In genomic region chr1:181344091-181344490, GRCh38 we compare ENCODE assay signal across 31 cellular contexts.
A peak's percentile ranks its signal among the peaks of the same experiment; 100 is the strongest.
DNase-seq lines count a peak whose midpoint lies in the region; ATAC-seq and TF ChIP-seq lines count a peak whose summit lies in the region.
"Had no signal": no experiment of that assay in that cellular context is flagged by ENCODE, and none has a peak within 500 bp of the region (broad histone marks: within the 10 kb centered on the region; RNA-seq: fewer than 3 reads in every experiment).

No MANE protein-coding gene starts in this region.

- H3K4me3 ChIP-seq in BLaER1 (no peak overlapping the region), epithelial cell of esophagus (ENCODE audit: low read length) (no peak overlapping the region)
- H3K4me3 ChIP-seq: A549, GM12878, HAP-1 had no signal

- H3K27me3 ChIP-seq in BLaER1 = no peaks in the 10 kb centered on the region

- H3K9me3 ChIP-seq in BLaER1 = no peaks in the 10 kb centered on the region
- H3K9me3 ChIP-seq: A549, HAP-1 had no signal

- DNase-seq in RWPE1 (ENCODE audit: low spot score) (peak; percentile 52), epithelial cell of esophagus (ENCODE audit: low read depth) (peak; percentile 77), iPS-NIHi7 (ENCODE audit: extremely low spot score) (no peak)
- no peak for DNase-seq in naive thymus-derived CD8-positive, alpha-beta T cell
- DNase-seq: AML-193; C1 segment of cervical spinal cord; CD8-positive, alpha-beta T cell; DMS 273 treated with DMSO at 0.1 percent for 48 hours; DMS79; EL; GDM1; GOT3; HFFc6; NCI-H1048; NCI-H1417 treated with DMSO at 0.1 percent for 48 hours; NCI-H1694 treated with DMSO at 0.1 percent for 48 hours; NCI-H2081; NCI-H2171 treated with DMSO at 0.1 percent for 48 hours; NCI-H345; NCI-H510A treated with DMSO at 0.1 percent for 48 hours; PC-3; SHP77 had no signal

- no peaks in the 10 kb centered on the region for H3K36me3 ChIP-seq in BLaER1
- H3K36me3 ChIP-seq: HAP-1 had no signal

- peaks cover 9 to 37% (median 20%) of the 10 kb centered on the region in 4 donors for H3K4me1 Mint-ChIP-seq in naive thymus-derived CD8-positive, alpha-beta T cell
- H3K4me1 Mint-ChIP-seq: IgD-negative memory B cell had no signal

- no peaks in the 10 kb centered on the region for H4K20me1 ChIP-seq in BLaER1

- H3K36me3 Mint-ChIP-seq in naive thymus-derived CD8-positive, alpha-beta T cell = peaks cover 0 to 1% (median 0%) of the 10 kb centered on the region in 3 donors
- H3K36me3 Mint-ChIP-seq: CD8-positive, alpha-beta T cell; IgD-negative memory B cell had no signal

- CTCF ChIA-PET in RWPE1 (lab: Yijun Ruan, JAX) = interaction anchor here (0.7 kb wide), 1 partner anchor 15 kb away, joined by 3 read pairs; no protein-coding TSS in a partner anchor

- H3K4me3 Mint-ChIP-seq in naive thymus-derived CD8-positive, alpha-beta T cell = peak overlapping the region in 3 of 10 donors; percentile 7 to 36 (median 20)
- H3K4me3 Mint-ChIP-seq: CD8-positive, alpha-beta T cell; HFFc6; IgD-negative memory B cell had no signal

- H3K9me3 Mint-ChIP-seq in naive thymus-derived CD8-positive, alpha-beta T cell = peaks cover 0 to 3% (median 0%) of the 10 kb centered on the region in 9 donors
- H3K9me3 Mint-ChIP-seq: HFFc6 had no signal

- TF ChIP-seq CTCF in RWPE1 (conservative IDR thresholded peaks at IDR 0.05; ENCODE audit: low read depth) (no peak), epithelial cell of esophagus (IDR thresholded peaks at IDR 0.05; ENCODE audit: insufficient read depth, low read depth, low read length, missing control alignments) (no peak)

- no peak overlapping the region for H3K9ac ChIP-seq in BLaER1
- H3K9ac ChIP-seq: KMS-11 had no signal

- H3K4me1 ChIP-seq in BLaER1 = peaks cover 6% of the 10 kb centered on the region
- H3K4me1 ChIP-seq: A549, HAP-1 had no signal

- POLR2A ChIA-PET in RWPE1 (lab: Yijun Ruan, JAX; ENCODE audit: low non-redundant PET) = no interaction called here
- POLR2A ChIA-PET in naive thymus-derived CD8-positive, alpha-beta T cell (lab: Charles Lee) = no interaction called here

- 0 out of 2 replicates have a peak overlapping the region, but pooled peaks have one; percentile 4 for H3K4me2 ChIP-seq in BLaER1
- H3K4me2 ChIP-seq: A549, KMS-11 had no signal

- ATAC-seq in naive thymus-derived CD8-positive, alpha-beta T cell = no peak
- ATAC-seq in GM21526 (IDR thresholded peaks at IDR 0.05; ENCODE audit: low FRiP score, unreplicated experiment) (no peak), HG03342 (IDR thresholded peaks at IDR 0.05; ENCODE audit: unreplicated experiment) (no peak)
- ATAC-seq: A549; CD8-positive, alpha-beta T cell; GM12878; PC-3 had no signal

- peak overlapping the region in 6 of 10 donors; percentile 9 to 83 (median 50) for H3K27ac Mint-ChIP-seq in naive thymus-derived CD8-positive, alpha-beta T cell
- H3K27ac Mint-ChIP-seq: CD8-positive, alpha-beta T cell; HFFc6 had no signal

- peaks cover 0 to 8% (median 1%) of the 10 kb centered on the region in 5 donors for H3K27me3 Mint-ChIP-seq in naive thymus-derived CD8-positive, alpha-beta T cell

- H3K27ac ChIP-seq in BLaER1 (no peak overlapping the region), RWPE1 (peak overlapping the region; percentile 77)
- H3K27ac ChIP-seq: A549, HL-60, KMS-11 had no signal

Comparison
In these comparisons a context has a peak if more than half of its experiments do, and no peak if none do; other contexts are left out.
1. DNase-seq: peak in RWPE1 (single experiment) and epithelial cell of esophagus (single experiment); none in naive thymus-derived CD8-positive, alpha-beta T cell (0 of 10) and iPS-NIHi7 (single experiment).